Comparison of ENCODE assay signal across 8 cellular contexts in the genomic region with DNA sequence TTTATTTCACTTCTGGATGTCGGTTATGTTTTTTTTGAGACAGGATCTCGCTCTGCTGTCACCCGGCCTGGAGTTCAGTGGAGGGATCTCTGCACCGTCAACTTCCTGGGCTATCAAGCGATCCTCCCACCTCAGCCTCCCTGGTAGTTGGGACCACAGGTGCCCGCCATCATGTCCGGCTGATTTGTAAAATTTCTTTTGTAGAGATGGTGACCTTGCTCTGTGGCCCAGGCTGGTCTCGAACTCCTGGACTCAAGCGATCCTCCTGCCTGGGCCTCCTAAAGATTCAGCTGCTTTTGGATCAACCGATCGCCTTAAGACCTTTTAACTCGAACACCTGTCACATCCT. TPM values are rescaled to one million over a fixed set of nuclear protein-coding genes. Genes with fewer than 3 reads are reported as not detected.
DNase-seq lines count a peak whose midpoint lies in the region; FAIRE-seq and TF ChIP-seq lines count a peak whose summit lies in the region.

No MANE protein-coding gene starts in this region.

- no peak for FAIRE-seq in urothelium cell line (lab: Jason Lieb, UNC)

- peak overlapping the region; percentile 98 to 100 (median 100) for H3K27ac ChIP-seq in esophagus squamous epithelium

- no peaks in the 10 kb centered on the region for H3K27me3 ChIP-seq in esophagus squamous epithelium

- peaks cover 8% of the 10 kb centered on the region for H3K4me1 Mint-ChIP-seq in progenitor cell of endocrine pancreas (ENCODE audit: low read depth)

- H3K4me3 ChIP-seq in esophagus squamous epithelium = peak overlapping the region; percentile 86 to 99 (median 93)

- H3K36me3 Mint-ChIP-seq in progenitor cell of endocrine pancreas (ENCODE audit: insufficient read depth) = peaks cover 19% of the 10 kb centered on the region

- no peaks in the 10 kb centered on the region for H3K27me3 Mint-ChIP-seq in progenitor cell of endocrine pancreas

- intact Hi-C loops in esophagus squamous epithelium (cut with DNase I) = loop anchor here (10.0 kb wide), 1 partner anchor 55 kb away; no protein-coding TSS in a partner anchor

- no peak for TF ChIP-seq CTCF in esophagus squamous epithelium (IDR thresholded peaks at IDR 0.05)
- TF ChIP-seq CTCF in progenitor cell of endocrine pancreas (IDR thresholded peaks at IDR 0.05; ENCODE audit: unreplicated experiment) = no peak
- no peak for TF ChIP-seq CTCF in GM13976 (IDR thresholded peaks at IDR 0.05; ENCODE audit: borderline replicate concordance, control extremely low read depth, extremely low read depth, insufficient read depth, missing control alignments)

- H3K4me1 ChIP-seq in esophagus squamous epithelium = peaks cover 11 to 57% (median 13%) of the 10 kb centered on the region in 3 donors

- H3K9me3 ChIP-seq in esophagus squamous epithelium = peaks cover 0 to 8% (median 0%) of the 10 kb centered on the region in 3 donors

- in situ Hi-C loops in GM13976 (cut with MboI; ENCODE audit: low sequenced_read_pairs, unreplicated experiment) = no loop called here

- no peak for TF ChIP-seq POLR2A in esophagus squamous epithelium (IDR thresholded peaks at IDR 0.05)

- H3K4me3 Mint-ChIP-seq in progenitor cell of endocrine pancreas (ENCODE audit: low read depth) = peak overlapping the region; percentile 93

- peaks cover 0 to 27% (median 0%) of the 10 kb centered on the region in 3 donors for H3K36me3 ChIP-seq in esophagus squamous epithelium

- peaks cover 12% of the 10 kb centered on the region for H3K9me3 Mint-ChIP-seq in progenitor cell of endocrine pancreas (ENCODE audit: low read depth)

- peak overlapping the region; percentile 98 for H3K27ac Mint-ChIP-seq in progenitor cell of endocrine pancreas

- WGBS in esophagus squamous epithelium, 2 donors = 12 to 14% methylated on average over 7 to 12 of the region's 12 CpGs

- DNase-seq in activated T-cell treated with anti-CD3 and anti-CD28 coated beads for 24 hours (ENCODE audit: low read depth) (peak; percentile 7), activated T-cell treated with anti-CD3 and anti-CD28 coated beads for 4 hours (no peak), RPMI8226 (peak; percentile 8), esophagus squamous epithelium (lab: John Stamatoyannopoulos, UW) (no peak), progenitor cell of endocrine pancreas (ENCODE audit: low spot score, unreplicated experiment) (no peak), amniotic stem cell (lab: John Stamatoyannopoulos, UW) (no peak), GM13976 (ENCODE audit: low spot score) (no peak), urothelium cell line (ENCODE audit: low spot score) (no peak)

RNA-seq across cellular contexts. Expression of a gene that starts 0.6 kb away (rescaled TPM):
- total RNA-seq in esophagus squamous epithelium = 10 to 100 TPM; 27.8 to 48.9 (median 33.5) TPM
- 18.6 and 19.4 TPM in 2 replicates for total RNA-seq in progenitor cell of endocrine pancreas

Comparison
In these comparisons a context has a peak if more than half of its experiments do, and no peak if none do; other contexts are left out.
1. DNase-seq: peak in activated T-cell treated with anti-CD3 and anti-CD28 coated beads for 24 hours (single experiment) and RPMI8226 (single experiment); none in activated T-cell treated with anti-CD3 and anti-CD28 coated beads for 4 hours (single experiment), esophagus squamous epithelium (single experiment), progenitor cell of endocrine pancreas (single experiment), amniotic stem cell (single experiment), GM13976 (single experiment) and urothelium cell line (single experiment).